Comparison of ENCODE assay signal across 20 cellular contexts in genomic region chr13:19055611-19056010, GRCh38.
DNase-seq lines count a peak whose midpoint lies in the region; TF ChIP-seq lines count a peak whose summit lies in the region.
"Had no signal": no experiment of that assay in that cellular context is flagged by ENCODE, and none has a peak within 500 bp of the region (broad histone marks: within the 10 kb centered on the region; RNA-seq: fewer than 3 reads in every experiment).

No MANE protein-coding gene starts in this region.

- H3K4me1 ChIP-seq in trophoblast cell (ENCODE audit: control insufficient read depth in 1 of 2, insufficient read depth in 2 of 2, low read length in 2 of 2) (no peaks in the 10 kb centered on the region), uterus (no peaks in the 10 kb centered on the region)
- H3K4me1 ChIP-seq: A549, BE2C, BLaER1 had no signal

- H3K4me3 ChIP-seq in iPS-18c (ENCODE audit: insufficient read depth, low read depth, low read length) (peak overlapping the region; percentile 9; the same call in 1 of the 2 replicates), trophoblast cell (ENCODE audit: low read depth, low read length) (peak overlapping the region; percentile 58), uterus (no peak overlapping the region)
- H3K4me3 ChIP-seq: A549, BLaER1 had no signal

- H4K91ac ChIP-seq in trophoblast cell (ENCODE audit: low read depth, low read length) = no peak overlapping the region

- no peak overlapping the region for H3K18ac ChIP-seq in trophoblast cell (ENCODE audit: low read length)

- no peaks in the 10 kb centered on the region for H3K27me3 ChIP-seq in trophoblast cell (ENCODE audit: insufficient read depth, low read length)
- no peaks in the 10 kb centered on the region for H3K27me3 ChIP-seq in uterus
- H3K27me3 ChIP-seq: BE2C, BLaER1 had no signal

- intact Hi-C loops in uterus (cut with DNase I; ENCODE audit: low total_unique reads) = no loop called here

- no peak overlapping the region for H3K9ac ChIP-seq in trophoblast cell (ENCODE audit: low read length)
- H3K9ac ChIP-seq: BLaER1 had no signal

- DNase-seq in AG20443 (ENCODE audit: low spot score) = peak; percentile 5
- DNase-seq in trophoblast cell = no peak
- no peak for DNase-seq in uterus
- no peak for DNase-seq in NCI-H146 treated with DMSO at 0.1 percent for 48 hours (lab: John Stamatoyannopoulos, UW; ENCODE audit: unreplicated experiment)
- DNase-seq: BE2C; C1 segment of cervical spinal cord; CD4-positive, alpha-beta memory T cell; CD4-positive, CD25-positive, alpha-beta regulatory T cell; CD8-positive, alpha-beta memory T cell; COR-L47; DMS 273 treated with DMSO at 0.1 percent for 48 hours; DMS153; DMS53; DMS79; DND-41; GF-D8 had no signal

- no peak overlapping the region for H3K4ac ChIP-seq in trophoblast cell (ENCODE audit: low read depth, low read length)

- H3K14ac ChIP-seq in trophoblast cell (ENCODE audit: low read length) = no peak overlapping the region

- H3K79me1 ChIP-seq in trophoblast cell (ENCODE audit: low read length) = no peaks in the 10 kb centered on the region

- no peak overlapping the region for H3K4me2 ChIP-seq in trophoblast cell (ENCODE audit: low read length)
- H3K4me2 ChIP-seq: A549, BLaER1 had no signal

- no peak overlapping the region for H4K8ac ChIP-seq in trophoblast cell (ENCODE audit: low read depth, low read length)

- H3K9me3 ChIP-seq in iPS-18c (ENCODE audit: control insufficient read depth, insufficient read depth, low read length) (peaks cover 29% of the 10 kb centered on the region), trophoblast cell (ENCODE audit: insufficient read depth, low read depth, low read length) (peaks cover 89% of the 10 kb centered on the region), uterus (no peaks in the 10 kb centered on the region)
- H3K9me3 ChIP-seq: A549, BE2C, BLaER1 had no signal

- H2AK5ac ChIP-seq in trophoblast cell (ENCODE audit: low read length) = no peak overlapping the region

- no peak overlapping the region for H3K23ac ChIP-seq in trophoblast cell (ENCODE audit: low read length)

- H2AFZ ChIP-seq in trophoblast cell (ENCODE audit: insufficient read depth, low read length, poor library complexity) = no peak overlapping the region

- H2BK120ac ChIP-seq in trophoblast cell (ENCODE audit: insufficient read depth, low read length, poor library complexity) = no peak overlapping the region

- no peak overlapping the region for H3K27ac ChIP-seq in trophoblast cell (ENCODE audit: low read depth, low read length)
- no peak overlapping the region for H3K27ac ChIP-seq in uterus
- H3K27ac ChIP-seq: 22Rv1, A549, BLaER1 had no signal

- no peak for TF ChIP-seq POLR2A in uterus (IDR thresholded peaks at IDR 0.05)

- H3K36me3 ChIP-seq in trophoblast cell (ENCODE audit: control insufficient read depth in 1 of 2, insufficient read depth in 2 of 2, low read length in 2 of 2) (peaks cover 0 to 2% of the 10 kb centered on the region in 2 experiments), uterus (no peaks in the 10 kb centered on the region)
- H3K36me3 ChIP-seq: BE2C, BLaER1 had no signal

- no peaks in the 10 kb centered on the region for H3K79me2 ChIP-seq in trophoblast cell (ENCODE audit: control insufficient read depth, insufficient read depth, low read length, poor library complexity)

- no peak overlapping the region for H4K12ac ChIP-seq in trophoblast cell (ENCODE audit: low read depth, low read length)

- TF ChIP-seq CTCF in uterus (IDR thresholded peaks at IDR 0.05) = no peak

- H2BK12ac ChIP-seq in trophoblast cell (ENCODE audit: low read length) = no peak overlapping the region

- no CpG with 5 or more reads among the region's 8 CpGs for WGBS in trophoblast cell (ENCODE audit: extremely low coverage, insufficient coverage, insufficient read length)

- H2BK5ac ChIP-seq in trophoblast cell (ENCODE audit: low read depth, low read length, poor library complexity) = no peak overlapping the region

Comparison
In these comparisons a context has a peak if more than half of its experiments do, and no peak if none do; other contexts are left out.
1. H3K4me3 ChIP-seq: peak in iPS-18c (single experiment) and trophoblast cell (single experiment); none in uterus (0 of 2).